8 cellular contexts compared by ENCODE assay signal in the genomic region with DNA sequence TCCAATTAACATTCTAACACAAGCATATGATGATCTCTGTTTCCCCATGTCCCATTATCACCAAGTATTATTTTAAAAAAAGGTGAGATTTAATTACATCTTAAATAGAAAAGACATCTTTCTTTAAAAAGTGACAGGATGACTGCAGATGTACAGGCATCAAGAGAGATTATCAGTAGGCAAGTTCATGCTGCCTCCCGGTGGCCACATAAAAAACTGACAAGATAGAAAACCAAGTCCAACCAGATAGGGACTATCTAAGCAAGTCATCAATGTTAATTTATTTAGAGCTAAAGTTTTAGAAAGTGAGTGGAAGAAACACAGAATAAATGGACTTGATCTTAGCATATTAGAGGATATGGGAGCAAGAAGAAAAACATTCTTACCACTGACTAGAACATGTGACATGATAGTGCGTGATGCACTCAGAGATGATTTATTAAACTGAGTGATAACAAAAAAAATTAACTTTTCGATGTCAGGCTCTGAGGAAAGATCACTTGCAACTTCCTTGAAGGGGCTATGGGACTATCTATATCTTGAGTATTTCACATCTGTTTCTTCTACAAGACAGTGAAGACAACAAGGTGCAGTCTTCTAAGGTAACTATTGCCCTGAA.
DNase-seq lines count a peak whose midpoint lies in the region; ATAC-seq and TF ChIP-seq lines count a peak whose summit lies in the region.

No MANE protein-coding gene starts in this region.

- DNase-seq in 8988T, result peak; percentile 16
- peak; percentile 14 for DNase-seq in GM03348 (ENCODE audit: low spot score)
- DNase-seq in HuH-7.5 (ENCODE audit: low spot score), result peak; percentile 25
- peak; percentile 4 for DNase-seq in germinal center (ENCODE audit: low spot score)
- DNase-seq in retinal pigment epithelial cell (ENCODE audit: low read depth), result no peak
- no peak for DNase-seq in activated naive CD4-positive, alpha-beta T cell treated with anti-CD3 and anti-CD28 coated beads, Interleukin-2, amount 50 U/mL, for 16 hours

- H3K4me3 ChIP-seq in retinal pigment epithelial cell (ENCODE audit: low read length), result no peak overlapping the region

- peak; percentile 47 for TF ChIP-seq CTCF in retinal pigment epithelial cell (conservative IDR thresholded peaks at IDR 0.05; ENCODE audit: low read depth, low read length)

- ATAC-seq in SK-N-SH treated with all-trans-retinoic acid at 6 μM for 48 hours (peak; percentile 53; the same call in 2 of the 3 replicates), HG03045 (IDR thresholded peaks at IDR 0.05; ENCODE audit: unreplicated experiment) (no peak)

TF ChIP-seq in SK-N-SH treated with all-trans-retinoic acid at 6 μM for 48 hours, 23 proteins besides CTCF, POLR2A, EP300 and RAD21:
- TF ChIP-seq ZNF565 (CRISPR knock-in tag; conservative IDR thresholded peaks at IDR 0.05; ENCODE audit: low read depth), result no peak
- TF ChIP-seq TCF4 (CRISPR knock-in tag; IDR thresholded peaks at IDR 0.05; ENCODE audit: borderline replicate concordance), result 0 out of 2 replicates have a peak, but pooled peaks have one; percentile 9

Comparison
In these comparisons a context has a peak if more than half of its experiments do, and no peak if none do; other contexts are left out.
1. DNase-seq: peak in 8988T (single experiment), GM03348 (single experiment), HuH-7.5 (single experiment) and germinal center (single experiment); none in retinal pigment epithelial cell (single experiment) and activated naive CD4-positive, alpha-beta T cell treated with anti-CD3 and anti-CD28 coated beads, Interleukin-2, amount 50 U/mL, for 16 hours (single experiment).